In genomic region chr10:3786295-3786981, GRCh38 we compare ENCODE assay signal across 8 cellular contexts. TPM values are rescaled to one million over a fixed set of nuclear protein-coding genes. Genes with fewer than 3 reads are reported as not detected.
DNase-seq lines count a peak whose midpoint lies in the region; ATAC-seq and TF ChIP-seq lines count a peak whose summit lies in the region.

No MANE protein-coding gene starts in this region.

- DNase-seq in Peyer's patch, result peak in 2 of 3 donors; percentile 72 to 74
- peak; percentile 50 for DNase-seq in colonic mucosa
- DNase-seq in mesothelial cell of epicardium (ENCODE audit: low spot score in 2 of 2, unreplicated experiment in 2 of 2), result no peak
- peak in 1 of 2 donors; percentile 96 for DNase-seq in vagina (ENCODE audit: extremely low spot score in 2 of 2)
- no peak for DNase-seq in inferior parietal cortex (ENCODE audit: extremely low spot score)
- no peak for DNase-seq in NCI-H226

- H3K27me3 ChIP-seq in Peyer's patch (no peaks in the 10 kb centered on the region), colonic mucosa (no peaks in the 10 kb centered on the region), vagina (no peaks in the 10 kb centered on the region)

- no peaks in the 10 kb centered on the region for H3K27me3 Mint-ChIP-seq in mesothelial cell of epicardium (ENCODE audit: low read depth)

- no peak for ATAC-seq in GM18502 (IDR thresholded peaks at IDR 0.05; ENCODE audit: poor library complexity, unreplicated experiment)

- TF ChIP-seq POLR2A in GM18526 (IDR thresholded peaks at IDR 0.05; ENCODE audit: extremely low read depth, insufficient read length), result peak; percentile 22
- TF ChIP-seq POLR2A in Peyer's patch (IDR thresholded peaks at IDR 0.05), result peak; percentile 35 to 52
- peak in 1 of 2 donors; percentile 13 for TF ChIP-seq POLR2A in vagina (IDR thresholded peaks at IDR 0.05)

- H3K9me3 ChIP-seq in Peyer's patch (no peaks in the 10 kb centered on the region), colonic mucosa (no peaks in the 10 kb centered on the region), vagina (peaks cover 4% of the 10 kb centered on the region)

- peak overlapping the region in 3 of 4 donors; percentile 87 to 90 (median 87) for H3K4me3 ChIP-seq in Peyer's patch
- no peak overlapping the region for H3K4me3 ChIP-seq in colonic mucosa
- H3K4me3 ChIP-seq in vagina, result peak overlapping the region in 1 of 2 donors; percentile 76

- peaks cover 33% of the 10 kb centered on the region for H3K4me1 Mint-ChIP-seq in mesothelial cell of epicardium

- peak overlapping the region; percentile 100 for H3K27ac Mint-ChIP-seq in mesothelial cell of epicardium

- peaks cover 9% of the 10 kb centered on the region for H3K36me3 Mint-ChIP-seq in mesothelial cell of epicardium

- H3K27ac ChIP-seq in Peyer's patch (peak overlapping the region; percentile 100), colonic mucosa (peak overlapping the region; percentile 94), vagina (peak overlapping the region; percentile 100)

- H3K36me3 ChIP-seq in Peyer's patch (peaks cover 0 to 9% (median 0%) of the 10 kb centered on the region in 3 donors), colonic mucosa (peaks cover 2% of the 10 kb centered on the region), vagina (peaks cover 2 to 4% of the 10 kb centered on the region in 2 donors)

- peaks cover 0 to 12% (median 2%) of the 10 kb centered on the region in 4 donors for H3K4me1 ChIP-seq in Peyer's patch
- no peaks in the 10 kb centered on the region for H3K4me1 ChIP-seq in colonic mucosa
- H3K4me1 ChIP-seq in vagina, result peaks cover 11% of the 10 kb centered on the region

- H3K4me3 Mint-ChIP-seq in mesothelial cell of epicardium, result peak overlapping the region; percentile 86

- TF ChIP-seq CTCF in Peyer's patch (IDR thresholded peaks at IDR 0.05), result no peak
- TF ChIP-seq CTCF in colonic mucosa (IDR thresholded peaks at IDR 0.05), result no peak
- no peak for TF ChIP-seq CTCF in mesothelial cell of epicardium (IDR thresholded peaks at IDR 0.05; ENCODE audit: unreplicated experiment)
- no peak for TF ChIP-seq CTCF in vagina (IDR thresholded peaks at IDR 0.05)

- peaks cover 19% of the 10 kb centered on the region for H3K9me3 Mint-ChIP-seq in mesothelial cell of epicardium

- intact Hi-C loops in colonic mucosa (cut with DNase I) (loop anchor here (10.0 kb wide), 1 partner anchor 278 kb away; no protein-coding TSS in a partner anchor), vagina (cut with DNase I) (loop anchor here (5.0 to 10.0 kb wide), 3 partner anchors 319 to 878 kb away; no protein-coding TSS in a partner anchor)

- H3K9ac ChIP-seq in colonic mucosa (ENCODE audit: low read depth in 2 of 2, low read length in 2 of 2), result peak overlapping the region; percentile 97 to 99

RNA-seq across cellular contexts. Expression of gene KLF6, which starts 1.4 kb away (rescaled TPM):
- 100 to 1,000 TPM in 3 of 4 donors, 10 to 100 TPM in 1; 92.5 to 180 (median 145) TPM for total RNA-seq in Peyer's patch
- 100 to 1,000 TPM; 106 to 299 TPM for total RNA-seq in colonic mucosa
- total RNA-seq in mesothelial cell of epicardium, result 99.1 to 117 TPM (median 106 TPM) in 3 replicates
- total RNA-seq in vagina, result 145 TPM

Comparison
In these comparisons a context has a peak if more than half of its experiments do, and no peak if none do; other contexts are left out.
1. DNase-seq: peak in Peyer's patch (2 of 3) and colonic mucosa (single experiment); none in mesothelial cell of epicardium (0 of 2), inferior parietal cortex (single experiment) and NCI-H226 (single experiment).
2. Peak in every context shown above with its lines, with median percentiles within 50 percentile points of each other: H3K27ac ChIP-seq.